Comparison of ENCODE assay signal across 8 cellular contexts in the genomic region with DNA sequence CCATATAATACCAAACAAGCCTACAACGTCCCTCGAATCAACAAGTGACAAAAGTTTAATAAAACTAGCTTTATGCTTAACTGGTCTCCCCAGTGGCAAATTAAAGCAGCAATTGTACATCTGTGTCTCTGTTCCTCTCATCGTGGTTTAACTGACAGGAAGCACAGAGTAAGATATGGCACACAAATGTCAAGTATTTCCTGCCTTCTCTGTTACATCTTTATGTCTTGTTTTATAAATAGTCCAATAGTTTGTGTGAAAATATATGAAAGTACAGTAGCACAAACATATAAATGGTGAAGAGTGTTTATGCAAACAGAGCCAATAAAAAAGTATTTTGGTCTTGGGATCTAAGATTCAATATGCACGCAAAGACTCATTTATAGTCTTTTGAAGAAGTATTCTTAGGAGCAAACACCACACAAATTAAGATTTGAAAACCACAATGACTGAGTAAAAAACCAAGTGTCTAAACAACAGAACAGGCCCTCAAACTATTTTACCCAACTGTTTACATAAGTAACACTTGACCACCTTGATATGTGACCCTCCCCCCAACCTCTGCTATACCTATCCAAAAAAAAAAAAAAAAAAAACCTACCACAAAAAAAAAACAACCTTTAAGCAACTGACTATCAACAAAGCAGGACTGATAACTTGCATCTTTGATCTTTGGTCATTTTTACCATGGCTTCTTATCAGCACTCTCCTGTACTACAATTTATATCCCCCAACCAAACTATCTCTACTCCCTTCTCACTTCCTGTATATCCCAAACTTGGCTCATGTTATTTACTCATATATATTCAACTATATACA. TPM values are rescaled to one million over a fixed set of nuclear protein-coding genes. Genes with fewer than 3 reads are reported as not detected.
A peak's percentile ranks its signal among the peaks of the same experiment; 100 is the strongest.
DNase-seq lines count a peak whose midpoint lies in the region; ATAC-seq and TF ChIP-seq lines count a peak whose summit lies in the region.

No MANE protein-coding gene starts in this region.

- H3K9me3 ChIP-seq in mucosa of stomach (ENCODE audit: control insufficient read depth, low read length) = no peaks in the 10 kb centered on the region

- ATAC-seq in GM19328 (IDR thresholded peaks at IDR 0.05; ENCODE audit: unreplicated experiment) = peak; percentile 72
- peak; percentile 63 for ATAC-seq in HG03342 (IDR thresholded peaks at IDR 0.05; ENCODE audit: unreplicated experiment)
- ATAC-seq in T-cell (replicated peaks in 1 of 4) = peak; percentile 90 to 93 (median 90)

- no peak for TF ChIP-seq CTCF in AG10803 (conservative IDR thresholded peaks at IDR 0.05; ENCODE audit: low read length)

- H3K4me3 ChIP-seq in AG10803 (ENCODE audit: low read length) (no peak overlapping the region), mucosa of stomach (ENCODE audit: low read length) (peak overlapping the region; percentile 1)

- H3K27me3 Mint-ChIP-seq in T-cell = no peaks in the 10 kb centered on the region

- no peaks in the 10 kb centered on the region for H3K9me3 Mint-ChIP-seq in T-cell

- peaks cover 4% of the 10 kb centered on the region for H3K36me3 Mint-ChIP-seq in T-cell

- DNase-seq in AG10803 (ENCODE audit: low read depth) (peak; percentile 15), T-cell (peak in 2 of 34 experiments; percentile 14 to 27), cerebellar nuclear complex (lab: John Stamatoyannopoulos, UW) (no peak), NCI-H774 (lab: John Stamatoyannopoulos, UW) (no peak), retina (no peak)

- H3K4me3 Mint-ChIP-seq in T-cell = peak overlapping the region; percentile 42 to 68 (median 62)

- POLR2A ChIA-PET in T-cell (lab: Charles Lee) = interaction anchor here (0.6 to 1.1 kb wide), 6 partner anchors 9 to 21 kb away, joined by 3 read pairs; partner anchors contain the start of gene ELF1 (in 1 of the 2)

- H3K27me3 ChIP-seq in mucosa of stomach (ENCODE audit: control insufficient read depth, insufficient read depth, low read length) = no peaks in the 10 kb centered on the region

- H3K9ac ChIP-seq in mucosa of stomach (ENCODE audit: low read length) = no peak overlapping the region

- H3K4me1 ChIP-seq in mucosa of stomach (ENCODE audit: control insufficient read depth, insufficient read depth, low read length) = peaks cover 63% of the 10 kb centered on the region

- no peaks in the 10 kb centered on the region for H3K36me3 ChIP-seq in mucosa of stomach (ENCODE audit: control insufficient read depth, insufficient read depth, low read length)

- peak overlapping the region; percentile 91 to 94 for H3K27ac Mint-ChIP-seq in T-cell

- CTCF ChIA-PET in T-cell (lab: Charles Lee) = interaction anchor here (0.5 to 2.1 kb wide), 8 partner anchors 10 to 279 kb away, joined by 3 to 7 read pairs (median 4); partner anchors contain the start of gene ELF1 (in 1 of the 2)

- H3K4me1 Mint-ChIP-seq in T-cell = peaks cover 72 to 77% (median 72%) of the 10 kb centered on the region in 3 donors

RNA-seq across cellular contexts. Expression of gene ELF1, which starts 14.0 kb away (rescaled TPM):
- 100 to 1,000 TPM; 133 to 221 (median 146) TPM for total RNA-seq in T-cell

RNA-seq across cellular contexts. Expression of gene WBP4, which starts 56.2 kb away (rescaled TPM):
- total RNA-seq in T-cell = 1 to 10 TPM; 4.3 to 7.6 (median 4.8) TPM
